ENCODE assay signal across 1 cellular context in genomic region chr10:22454634-22455033, GRCh38.
TF ChIP-seq lines count a peak whose summit lies in the region.

No MANE protein-coding gene starts in this region.

TF ChIP-seq in K562, 482 proteins besides CTCF, POLR2A, EP300 and RAD21:
- TF ChIP-seq DIDO1 (tag; IDR thresholded peaks at IDR 0.05; ENCODE audit: low read depth) (no peak), CCAR2 (IDR thresholded peaks at IDR 0.05; ENCODE audit: low read depth, low read length) (no peak), NUFIP1 (IDR thresholded peaks at IDR 0.05; ENCODE audit: partially characterized antibody) (no peak), CBFA2T2 (conservative IDR thresholded peaks at IDR 0.05) (peak; percentile 22; the same call in 1 of the 2 replicates), RFX5 (IDR thresholded peaks at IDR 0.05; ENCODE audit: low read depth, low read length) (no peak), CXXC5 (CRISPR knock-in tag; IDR thresholded peaks at IDR 0.05) (peak; percentile 62), TCF3 (CRISPR knock-in tag; IDR thresholded peaks at IDR 0.05) (peak; percentile 34; the same call in 1 of the 2 replicates), TEAD1 (CRISPR knock-in tag; IDR thresholded peaks at IDR 0.05) (peak in 1 of 2 experiments; percentile 53; a peak in 1 of 4 replicates), PHTF2 (CRISPR knock-in tag; IDR thresholded peaks at IDR 0.05) (no peak), SMARCE1 (IDR thresholded peaks at IDR 0.05) (peak; percentile 71; the same call in 1 of the 2 replicates), KDM5B (IDR thresholded peaks at IDR 0.05; ENCODE audit: insufficient replicate concordance, low read depth, low read length) (no peak), TAL1 (IDR thresholded peaks at IDR 0.05) (peak; percentile 53), FOSL1 (tag; conservative IDR thresholded peaks at IDR 0.05) (peak; percentile 39; the same call in 1 of the 2 replicates), JUND (IDR thresholded peaks at IDR 0.05; ENCODE audit: borderline replicate concordance, low read depth, low read length) (0 out of 2 replicates have a peak, but pooled peaks have one; percentile 4), JUND (tag; IDR thresholded peaks at IDR 0.05; ENCODE audit: borderline replicate concordance, low read depth, low read length) (no peak), SMAD4 (CRISPR knock-in tag; conservative IDR thresholded peaks at IDR 0.05) (peak; percentile 49; the same call in 1 of the 2 replicates), BDP1 (IDR thresholded peaks at IDR 0.05; ENCODE audit: insufficient read depth, insufficient read length) (no peak), HNRNPLL (IDR thresholded peaks at IDR 0.05; ENCODE audit: low read depth, low read length, poor library complexity, severe bottlenecking) (no peak), PTTG1 (tag; IDR thresholded peaks at IDR 0.05; ENCODE audit: low read depth) (no peak), ADNP (tag; IDR thresholded peaks at IDR 0.05) (no peak), THAP7 (CRISPR knock-in tag; IDR thresholded peaks at IDR 0.05) (no peak), SMARCA4 (IDR thresholded peaks at IDR 0.05) (peak; percentile 59; the same call in 1 of the 2 replicates), NCOR1 (IDR thresholded peaks at IDR 0.05) (peak; percentile 7; the same call in 1 of the 2 replicates), XRCC3 (IDR thresholded peaks at IDR 0.05) (no peak), HNRNPH1 (optimal IDR thresholded peaks at IDR 0.05; ENCODE audit: low read depth, low read length) (no peak), KDM2B (CRISPR knock-in tag; IDR thresholded peaks at IDR 0.05) (no peak), TRIM24 (IDR thresholded peaks at IDR 0.05) (no peak), ZNF217 (CRISPR knock-in tag; IDR thresholded peaks at IDR 0.05) (no peak), ZNF354B (CRISPR knock-in tag; IDR thresholded peaks at IDR 0.05) (no peak), DPF2 (IDR thresholded peaks at IDR 0.05) (peak; percentile 41; the same call in 1 of the 2 replicates), MYNN (IDR thresholded peaks at IDR 0.05) (no peak), MYNN (CRISPR knock-in tag; IDR thresholded peaks at IDR 0.05) (no peak), GATA2 (CRISPR knock-in tag; IDR thresholded peaks at IDR 0.05) (no peak), KHSRP (IDR thresholded peaks at IDR 0.05) (no peak), CTBP1 (IDR thresholded peaks at IDR 0.05; ENCODE audit: borderline replicate concordance) (peak; percentile 52; the same call in 1 of the 2 replicates), STAT5A (IDR thresholded peaks at IDR 0.05; ENCODE audit: borderline replicate concordance, low read length) (0 out of 2 replicates have a peak, but pooled peaks have one; percentile 11), SOX6 (IDR thresholded peaks at IDR 0.05) (peak; percentile 75; the same call in 1 of the 2 replicates), CBFA2T3 (IDR thresholded peaks at IDR 0.05) (peak; percentile 59), HNRNPL (IDR thresholded peaks at IDR 0.05; ENCODE audit: low read depth, low read length) (no peak), HMBOX1 (IDR thresholded peaks at IDR 0.05) (peak; percentile 73), HEY1 (CRISPR knock-in tag; IDR thresholded peaks at IDR 0.05; ENCODE audit: borderline replicate concordance) (no peak), RFX1 (IDR thresholded peaks at IDR 0.05) (no peak), BRF1 (IDR thresholded peaks at IDR 0.05; ENCODE audit: borderline replicate concordance, extremely low read depth, insufficient read length) (no peak), ATF7 (IDR thresholded peaks at IDR 0.05) (no peak), TEAD4 (IDR thresholded peaks at IDR 0.05; ENCODE audit: low read length) (peak; percentile 79), TEAD4 (CRISPR knock-in tag; IDR thresholded peaks at IDR 0.05; ENCODE audit: borderline replicate concordance) (no peak), ZEB2 (IDR thresholded peaks at IDR 0.05) (no peak), ZNF174 (CRISPR knock-in tag; IDR thresholded peaks at IDR 0.05) (no peak), MEF2D (tag; conservative IDR thresholded peaks at IDR 0.05; ENCODE audit: low read depth) (peak; percentile 62; the same call in 1 of the 2 replicates), FOXA3 (CRISPR knock-in tag; conservative IDR thresholded peaks at IDR 0.05 in 1 of 2, IDR thresholded peaks at IDR 0.05 in 1 of 2) (no peak), ARID1B (IDR thresholded peaks at IDR 0.05) (peak; percentile 74), DDX20 (tag; IDR thresholded peaks at IDR 0.05; ENCODE audit: low read depth) (no peak), SMAD1 (IDR thresholded peaks at IDR 0.05; ENCODE audit: low read depth, low read length, partially characterized antibody) (no peak), KAT8 (IDR thresholded peaks at IDR 0.05; ENCODE audit: low read depth) (no peak), ZKSCAN3 (CRISPR knock-in tag; IDR thresholded peaks at IDR 0.05) (peak; percentile 53; the same call in 1 of the 2 replicates)
- TF ChIP-seq, protein P1, sequence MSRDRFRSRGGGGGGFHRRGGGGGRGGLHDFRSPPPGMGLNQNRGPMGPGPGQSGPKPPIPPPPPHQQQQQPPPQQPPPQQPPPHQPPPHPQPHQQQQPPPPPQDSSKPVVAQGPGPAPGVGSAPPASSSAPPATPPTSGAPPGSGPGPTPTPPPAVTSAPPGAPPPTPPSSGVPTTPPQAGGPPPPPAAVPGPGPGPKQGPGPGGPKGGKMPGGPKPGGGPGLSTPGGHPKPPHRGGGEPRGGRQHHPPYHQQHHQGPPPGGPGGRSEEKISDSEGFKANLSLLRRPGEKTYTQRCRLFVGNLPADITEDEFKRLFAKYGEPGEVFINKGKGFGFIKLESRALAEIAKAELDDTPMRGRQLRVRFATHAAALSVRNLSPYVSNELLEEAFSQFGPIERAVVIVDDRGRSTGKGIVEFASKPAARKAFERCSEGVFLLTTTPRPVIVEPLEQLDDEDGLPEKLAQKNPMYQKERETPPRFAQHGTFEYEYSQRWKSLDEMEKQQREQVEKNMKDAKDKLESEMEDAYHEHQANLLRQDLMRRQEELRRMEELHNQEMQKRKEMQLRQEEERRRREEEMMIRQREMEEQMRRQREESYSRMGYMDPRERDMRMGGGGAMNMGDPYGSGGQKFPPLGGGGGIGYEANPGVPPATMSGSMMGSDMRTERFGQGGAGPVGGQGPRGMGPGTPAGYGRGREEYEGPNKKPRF (IDR thresholded peaks at IDR 0.05; ENCODE audit: low read depth, low read length), result no peak
- TF ChIP-seq, protein P2, sequence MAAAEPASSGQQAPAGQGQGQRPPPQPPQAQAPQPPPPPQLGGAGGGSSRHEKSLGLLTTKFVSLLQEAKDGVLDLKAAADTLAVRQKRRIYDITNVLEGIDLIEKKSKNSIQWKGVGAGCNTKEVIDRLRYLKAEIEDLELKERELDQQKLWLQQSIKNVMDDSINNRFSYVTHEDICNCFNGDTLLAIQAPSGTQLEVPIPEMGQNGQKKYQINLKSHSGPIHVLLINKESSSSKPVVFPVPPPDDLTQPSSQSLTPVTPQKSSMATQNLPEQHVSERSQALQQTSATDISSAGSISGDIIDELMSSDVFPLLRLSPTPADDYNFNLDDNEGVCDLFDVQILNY (CRISPR knock-in tag; IDR thresholded peaks at IDR 0.05), result no peak
- TF ChIP-seq, protein P3, sequence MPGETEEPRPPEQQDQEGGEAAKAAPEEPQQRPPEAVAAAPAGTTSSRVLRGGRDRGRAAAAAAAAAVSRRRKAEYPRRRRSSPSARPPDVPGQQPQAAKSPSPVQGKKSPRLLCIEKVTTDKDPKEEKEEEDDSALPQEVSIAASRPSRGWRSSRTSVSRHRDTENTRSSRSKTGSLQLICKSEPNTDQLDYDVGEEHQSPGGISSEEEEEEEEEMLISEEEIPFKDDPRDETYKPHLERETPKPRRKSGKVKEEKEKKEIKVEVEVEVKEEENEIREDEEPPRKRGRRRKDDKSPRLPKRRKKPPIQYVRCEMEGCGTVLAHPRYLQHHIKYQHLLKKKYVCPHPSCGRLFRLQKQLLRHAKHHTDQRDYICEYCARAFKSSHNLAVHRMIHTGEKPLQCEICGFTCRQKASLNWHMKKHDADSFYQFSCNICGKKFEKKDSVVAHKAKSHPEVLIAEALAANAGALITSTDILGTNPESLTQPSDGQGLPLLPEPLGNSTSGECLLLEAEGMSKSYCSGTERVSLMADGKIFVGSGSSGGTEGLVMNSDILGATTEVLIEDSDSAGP (CRISPR knock-in tag; IDR thresholded peaks at IDR 0.05), result no peak
